Comparison of ENCODE assay signal across 27 cellular contexts in genomic region chr2:174222154-174222553, GRCh38.
"Had no signal": no experiment of that assay in that cellular context is flagged by ENCODE, and none has a peak within 500 bp of the region (broad histone marks: within the 10 kb centered on the region; RNA-seq: fewer than 3 reads in every experiment).

No MANE protein-coding gene starts in this region.

- H3K27ac ChIP-seq: ascending aorta, epithelial cell of prostate, esophagus squamous epithelium, gastroesophageal sphincter had no signal

- H3K4me1 Mint-ChIP-seq: activated CD4-positive, alpha-beta memory T cell treated with anti-CD3 and anti-CD28 coated beads, Interleukin-2, amount 10 ng/mL, durations not matched to agents 7 days and 5 days; activated naive CD4-positive, alpha-beta T cell treated with anti-CD3 and anti-CD28 coated beads, Interleukin-2, amount 10 ng/mL, durations not matched to agents 7 days and 5 days; activated naive CD8-positive, alpha-beta T cell treated with anti-CD3 and anti-CD28 coated beads, Interleukin-2, amount 10 ng/mL, durations not matched to agents 7 days and 5 days had no signal

- H3K27me3 Mint-ChIP-seq: activated CD4-positive, alpha-beta memory T cell treated with anti-CD3 and anti-CD28 coated beads, Interleukin-2, amount 10 ng/mL, durations not matched to agents 7 days and 5 days; activated CD4-positive, alpha-beta T cell treated with anti-CD3 and anti-CD28 coated beads, Interleukin-2, amount 10 ng/mL, durations not matched to agents 7 days and 5 days; activated naive CD4-positive, alpha-beta T cell treated with anti-CD3 and anti-CD28 coated beads, Interleukin-2, amount 10 ng/mL, durations not matched to agents 7 days and 5 days; activated naive CD8-positive, alpha-beta T cell treated with anti-CD3 and anti-CD28 coated beads, Interleukin-2, amount 10 ng/mL, durations not matched to agents 7 days and 5 days; activated T-cell treated with anti-CD3 and anti-CD28 coated beads, Interleukin-2, amount 50 U/mL, for 24 hours; brain; effector memory CD8-positive, alpha-beta T cell had no signal

- H3K27me3 ChIP-seq: ascending aorta, esophagus squamous epithelium, gastroesophageal sphincter had no signal

- H3K4me3 Mint-ChIP-seq: activated CD4-positive, alpha-beta memory T cell treated with anti-CD3 and anti-CD28 coated beads, Interleukin-2, amount 10 ng/mL, durations not matched to agents 7 days and 5 days; activated CD4-positive, alpha-beta T cell treated with anti-CD3 and anti-CD28 coated beads, Interleukin-2, amount 10 ng/mL, durations not matched to agents 7 days and 5 days; activated naive CD4-positive, alpha-beta T cell treated with anti-CD3 and anti-CD28 coated beads, Interleukin-2, amount 10 ng/mL, durations not matched to agents 7 days and 5 days; activated naive CD8-positive, alpha-beta T cell treated with anti-CD3 and anti-CD28 coated beads, Interleukin-2, amount 10 ng/mL, durations not matched to agents 7 days and 5 days; activated T-cell treated with anti-CD3 and anti-CD28 coated beads, Interleukin-2, amount 50 U/mL, for 24 hours; activated T-cell treated with anti-CD3 and anti-CD28 coated beads, Interleukin-2, amount 50 U/mL, for 72 hours; brain; effector memory CD8-positive, alpha-beta T cell had no signal

- ATAC-seq: activated naive CD4-positive, alpha-beta T cell treated with anti-CD3 and anti-CD28 coated beads, Interleukin-2, amount 50 U/mL, for 72 hours; activated T-cell treated with anti-CD3 and anti-CD28 coated beads, Interleukin-2, amount 50 U/mL, for 72 hours; effector memory CD8-positive, alpha-beta T cell; gastroesophageal sphincter had no signal

- DNase-seq: activated CD4-positive, alpha-beta memory T cell treated with anti-CD3 and anti-CD28 coated beads, Interleukin-2, amount 10 ng/mL, durations not matched to agents 7 days and 5 days; activated CD4-positive, alpha-beta T cell treated with anti-CD3 and anti-CD28 coated beads for 1 hour; activated CD4-positive, alpha-beta T cell treated with anti-CD3 and anti-CD28 coated beads for 4 hours; activated CD4-positive, alpha-beta T cell treated with anti-CD3 and anti-CD28 coated beads, Interleukin-2, amount 10 ng/mL, durations not matched to agents 7 days and 5 days; activated CD4-positive, alpha-beta T cell treated with anti-CD3 and anti-CD28 coated beads, Interleukin-2, amount 50 U/mL, for 4 hours; activated CD8-positive, alpha-beta memory T cell treated with anti-CD3 and anti-CD28 coated beads, Interleukin-2, amount 50 U/mL, for 48 hours; activated gamma-delta T cell; activated naive CD4-positive, alpha-beta T cell; activated naive CD4-positive, alpha-beta T cell treated with anti-CD3 and anti-CD28 coated beads, Interleukin-2, amount 10 ng/mL, durations not matched to agents 7 days and 5 days; activated naive CD8-positive, alpha-beta T cell treated with anti-CD3 and anti-CD28 coated beads, Interleukin-2, amount 10 ng/mL, durations not matched to agents 7 days and 5 days; activated T-cell treated with anti-CD3 and anti-CD28 coated beads for 4 hours; activated T-cell treated with anti-CD3 and anti-CD28 coated beads, Interleukin-2, amount 50 U/mL, for 24 hours; activated T-cell treated with anti-CD3 and anti-CD28 coated beads, Interleukin-2, amount 50 U/mL, for 72 hours; cortex of kidney; dermis blood vessel endothelial cell; effector CD4-positive, alpha-beta T cell; effector memory CD8-positive, alpha-beta T cell; esophagus squamous epithelium; foreskin melanocyte; head of caudate nucleus; T-helper 1 cell; T-helper 2 cell had no signal

- H3K27ac Mint-ChIP-seq: activated CD4-positive, alpha-beta memory T cell treated with anti-CD3 and anti-CD28 coated beads, Interleukin-2, amount 10 ng/mL, durations not matched to agents 7 days and 5 days; activated CD4-positive, alpha-beta T cell treated with anti-CD3 and anti-CD28 coated beads, Interleukin-2, amount 10 ng/mL, durations not matched to agents 7 days and 5 days; activated naive CD4-positive, alpha-beta T cell treated with anti-CD3 and anti-CD28 coated beads, Interleukin-2, amount 10 ng/mL, durations not matched to agents 7 days and 5 days; activated naive CD4-positive, alpha-beta T cell treated with anti-CD3 and anti-CD28 coated beads, Interleukin-2, amount 50 U/mL, for 72 hours; activated naive CD8-positive, alpha-beta T cell treated with anti-CD3 and anti-CD28 coated beads, Interleukin-2, amount 10 ng/mL, durations not matched to agents 7 days and 5 days; activated T-cell treated with anti-CD3 and anti-CD28 coated beads, Interleukin-2, amount 50 U/mL, for 24 hours; brain had no signal

- H3K4me3 ChIP-seq: ascending aorta, esophagus squamous epithelium, gastroesophageal sphincter had no signal

- H3K4me1 ChIP-seq: ascending aorta, esophagus squamous epithelium had no signal

- H3K9me3 Mint-ChIP-seq: activated CD4-positive, alpha-beta memory T cell treated with anti-CD3 and anti-CD28 coated beads, Interleukin-2, amount 10 ng/mL, durations not matched to agents 7 days and 5 days; activated CD4-positive, alpha-beta T cell treated with anti-CD3 and anti-CD28 coated beads, Interleukin-2, amount 10 ng/mL, durations not matched to agents 7 days and 5 days; activated naive CD4-positive, alpha-beta T cell treated with anti-CD3 and anti-CD28 coated beads, Interleukin-2, amount 10 ng/mL, durations not matched to agents 7 days and 5 days; activated naive CD4-positive, alpha-beta T cell treated with anti-CD3 and anti-CD28 coated beads, Interleukin-2, amount 50 U/mL, for 72 hours; activated naive CD8-positive, alpha-beta T cell treated with anti-CD3 and anti-CD28 coated beads, Interleukin-2, amount 10 ng/mL, durations not matched to agents 7 days and 5 days; activated T-cell treated with anti-CD3 and anti-CD28 coated beads, Interleukin-2, amount 50 U/mL, for 24 hours; activated T-cell treated with anti-CD3 and anti-CD28 coated beads, Interleukin-2, amount 50 U/mL, for 72 hours; brain; effector memory CD8-positive, alpha-beta T cell had no signal

- H3K9me3 ChIP-seq: ascending aorta, esophagus squamous epithelium, gastroesophageal sphincter had no signal
